ENCODE assay signal across 1 cellular context in the genomic region with DNA sequence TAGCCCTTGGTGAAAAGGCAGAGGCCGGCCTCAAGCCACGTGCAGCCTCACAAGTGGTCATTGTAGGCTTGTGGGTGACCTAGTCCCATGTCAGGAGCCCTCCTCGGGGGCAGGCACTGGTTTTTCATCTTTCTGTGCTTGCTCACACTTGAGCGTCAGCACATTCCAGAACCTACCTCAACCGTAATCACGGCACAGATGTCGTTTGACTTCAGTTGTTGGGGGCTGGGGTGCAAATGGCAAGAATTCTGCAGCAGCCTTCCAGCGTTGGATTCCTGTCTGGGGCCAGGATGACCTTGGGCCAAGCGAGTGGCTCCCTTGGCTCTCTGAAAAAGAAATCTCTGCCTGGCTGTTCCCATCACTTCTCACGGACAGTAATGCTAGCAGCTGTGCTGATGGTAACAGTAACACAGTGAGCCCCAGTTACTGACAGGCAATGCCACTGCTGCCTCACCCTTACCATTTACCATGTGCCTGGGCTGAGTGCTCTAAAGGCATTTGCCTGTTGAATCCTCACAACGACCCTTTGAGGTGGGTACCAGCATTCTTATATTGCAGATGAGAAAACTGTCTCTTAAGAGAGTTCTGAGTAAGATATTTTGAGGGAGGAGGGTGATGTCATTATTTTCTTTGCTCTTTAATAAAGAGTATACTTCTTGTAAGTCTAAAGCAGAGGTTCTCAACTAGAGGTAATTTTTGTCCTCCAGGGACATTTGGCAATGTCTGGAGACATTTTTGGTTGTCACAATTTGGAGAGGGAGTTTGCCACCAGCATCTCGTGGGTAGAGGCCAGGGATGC.
TF ChIP-seq lines count a peak whose summit lies in the region.

No MANE protein-coding gene starts in this region.

TF ChIP-seq in HepG2, 621 proteins besides CTCF, POLR2A, EP300 and RAD21:
- no peak for TF ChIP-seq ZNF292 (CRISPR knock-in tag; IDR thresholded peaks at IDR 0.05; ENCODE audit: borderline replicate concordance, low read depth)
- TF ChIP-seq ATF7 (IDR thresholded peaks at IDR 0.05), result peak; percentile 72
- no peak for TF ChIP-seq ATF7 (CRISPR knock-in tag; IDR thresholded peaks at IDR 0.05)
